In the genomic region with DNA sequence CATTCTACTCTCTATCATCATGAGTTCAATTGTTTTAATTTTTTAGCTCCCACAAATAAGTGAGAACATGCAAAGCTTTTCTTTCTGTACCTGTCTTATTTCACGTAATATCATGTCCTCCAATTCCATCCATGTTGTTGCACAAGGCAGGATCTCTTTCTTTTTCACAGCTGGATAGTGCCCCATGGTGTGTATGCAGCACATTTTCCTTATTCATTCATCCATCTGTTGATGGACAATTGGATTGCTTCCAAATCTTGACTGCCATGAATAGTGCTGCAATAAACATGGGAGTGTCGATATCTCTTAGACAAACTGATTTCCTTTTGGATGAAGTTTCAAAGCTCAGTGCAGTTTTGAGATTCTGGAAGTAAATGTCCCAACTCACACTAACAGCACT, we compare ENCODE assay signal across 15 cellular contexts.
A peak's percentile ranks its signal among the peaks of the same experiment; 100 is the strongest.
DNase-seq lines count a peak whose midpoint lies in the region; ATAC-seq and TF ChIP-seq lines count a peak whose summit lies in the region.
"Had no signal": no experiment of that assay in that cellular context is flagged by ENCODE, and none has a peak within 500 bp of the region (broad histone marks: within the 10 kb centered on the region; RNA-seq: fewer than 3 reads in every experiment).

No MANE protein-coding gene starts in this region.

- H3K4me3 ChIP-seq in effector memory CD4-positive, alpha-beta T cell (ENCODE audit: insufficient read depth, low read depth, low read length, poor library complexity, severe bottlenecking) = no peak overlapping the region
- H3K4me3 ChIP-seq: GM23338, PC-9 had no signal

- DNase-seq in NCI-H1105 treated with DMSO at 0.1 percent for 48 hours (lab: John Stamatoyannopoulos, UW) (peak; percentile 6), NCI-H1105 (lab: John Stamatoyannopoulos, UW) (no peak), DMS153 (lab: John Stamatoyannopoulos, UW) (peak; percentile 69), NCI-H1092 treated with DMSO at 0.1 percent for 48 hours (lab: John Stamatoyannopoulos, UW) (peak; percentile 58), NCI-H748 (lab: John Stamatoyannopoulos, UW; ENCODE audit: unreplicated experiment) (peak; percentile 98), iPS-NIHi7 (ENCODE audit: extremely low spot score) (no peak)
- no peak for DNase-seq in CD4-positive, alpha-beta T cell
- DNase-seq in effector memory CD4-positive, alpha-beta T cell = no peak
- DNase-seq: 8988T, C1 segment of cervical spinal cord, GF-D8, NCI-H1048, PC-9, T-cell had no signal

- H3K9me3 ChIP-seq in CD4-positive, alpha-beta T cell (ENCODE audit: control insufficient read depth, low read length) = no peaks in the 10 kb centered on the region
- H3K9me3 ChIP-seq in effector memory CD4-positive, alpha-beta T cell (ENCODE audit: control insufficient read depth, low read length) = no peaks in the 10 kb centered on the region

- H3K27me3 ChIP-seq in CD4-positive, alpha-beta T cell (ENCODE audit: control insufficient read depth, insufficient read depth, low read length) = no peaks in the 10 kb centered on the region
- H3K27me3 ChIP-seq in effector memory CD4-positive, alpha-beta T cell (replicated peaks; ENCODE audit: control insufficient read depth, insufficient read depth, low read length, poor library complexity, severe bottlenecking) = no peaks in the 10 kb centered on the region

- POLR2A ChIA-PET in CD4-positive, alpha-beta T cell (lab: Charles Lee) = no interaction called here

- no peaks in the 10 kb centered on the region for H3K4me1 ChIP-seq in effector memory CD4-positive, alpha-beta T cell (ENCODE audit: control insufficient read depth, insufficient read depth, low read length, poor library complexity, severe bottlenecking)

- CTCF ChIA-PET in CD4-positive, alpha-beta T cell (lab: Charles Lee) = no interaction called here

- H3K36me3 Mint-ChIP-seq in CD4-positive, alpha-beta T cell (ENCODE audit: low read depth) = no peaks in the 10 kb centered on the region
- H3K36me3 Mint-ChIP-seq: T-cell had no signal

- H3K36me3 ChIP-seq in effector memory CD4-positive, alpha-beta T cell (ENCODE audit: control insufficient read depth, insufficient read depth, low read length) = no peaks in the 10 kb centered on the region

- no peak for ATAC-seq in CD4-positive, alpha-beta T cell (ENCODE audit: poor library complexity)
- ATAC-seq: T-cell had no signal

- no peak overlapping the region for H3K4me3 Mint-ChIP-seq in CD4-positive, alpha-beta T cell
- H3K4me3 Mint-ChIP-seq: GM23338, T-cell had no signal

- no peaks in the 10 kb centered on the region for H3K4me1 Mint-ChIP-seq in CD4-positive, alpha-beta T cell (ENCODE audit: low read depth)
- H3K4me1 Mint-ChIP-seq: GM23338, T-cell had no signal

- H3K9me3 Mint-ChIP-seq in CD4-positive, alpha-beta T cell = no peaks in the 10 kb centered on the region
- H3K9me3 Mint-ChIP-seq: GM23338, T-cell had no signal

- intact Hi-C loops in CD4-positive, alpha-beta T cell (cut with DNase I, micrococcal nuclease) = no loop called here

- H3K27ac ChIP-seq in CD4-positive, alpha-beta T cell (ENCODE audit: low read depth, low read length) = no peak overlapping the region
- no peak overlapping the region for H3K27ac ChIP-seq in effector memory CD4-positive, alpha-beta T cell (ENCODE audit: insufficient read depth, low read length, poor library complexity, severe bottlenecking)
- H3K27ac ChIP-seq: PC-9 had no signal

- H3K27ac Mint-ChIP-seq in CD4-positive, alpha-beta T cell = no peak overlapping the region
- H3K27ac Mint-ChIP-seq: GM23338, T-cell had no signal

- TF ChIP-seq CTCF in CD4-positive, alpha-beta T cell (IDR thresholded peaks at IDR 0.05) = no peak

- H3K27me3 Mint-ChIP-seq in CD4-positive, alpha-beta T cell = peaks cover 14% of the 10 kb centered on the region

Comparison
In these comparisons a context has a peak if more than half of its experiments do, and no peak if none do; other contexts are left out.
1. DNase-seq: peak in NCI-H1105 treated with DMSO at 0.1 percent for 48 hours (single experiment), DMS153 (single experiment), NCI-H1092 treated with DMSO at 0.1 percent for 48 hours (single experiment) and NCI-H748 (single experiment); none in NCI-H1105 (single experiment), iPS-NIHi7 (single experiment), CD4-positive, alpha-beta T cell (0 of 10) and effector memory CD4-positive, alpha-beta T cell (0 of 3).